In the genomic region with DNA sequence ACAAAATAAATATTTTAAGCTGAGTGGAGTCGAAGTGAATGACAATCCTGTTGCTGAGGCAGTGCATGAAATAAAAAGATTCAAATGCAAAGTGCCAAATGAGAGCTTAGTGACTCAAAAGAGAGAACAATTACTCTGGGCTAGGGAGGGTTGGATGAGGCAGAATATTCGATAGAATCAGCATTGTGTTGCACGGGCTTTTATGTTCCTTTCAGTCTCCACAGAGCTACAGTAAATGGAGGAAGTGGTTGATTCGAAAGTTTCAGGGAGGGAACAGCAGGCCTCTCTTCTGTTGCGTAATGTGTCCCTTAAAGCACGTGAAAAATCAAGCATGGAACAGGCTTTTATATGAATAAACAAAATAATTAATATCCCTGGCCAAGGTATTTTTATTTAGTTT, we compare ENCODE assay signal across 8 cellular contexts.
A peak's percentile ranks its signal among the peaks of the same experiment; 100 is the strongest.
DNase-seq lines count a peak whose midpoint lies in the region; ATAC-seq and TF ChIP-seq lines count a peak whose summit lies in the region.
"Had no signal": no experiment of that assay in that cellular context is flagged by ENCODE, and none has a peak within 500 bp of the region (broad histone marks: within the 10 kb centered on the region; RNA-seq: fewer than 3 reads in every experiment).

No MANE protein-coding gene starts in this region.

- 50% methylated on average over 6 of the region's 6 CpGs for WGBS in esophagus muscularis mucosa
- WGBS in psoas muscle, 3 donors = 55 to 65% (median 58%) methylated on average over 6 of the region's 6 CpGs

- no peak for TF ChIP-seq EP300 in esophagus muscularis mucosa (IDR thresholded peaks at IDR 0.05)

- DNase-seq in esophagus muscularis mucosa (ENCODE audit: extremely low spot score) (peak; percentile 47), breast epithelium (ENCODE audit: low spot score in 2 of 2) (no peak), amniotic stem cell (lab: John Stamatoyannopoulos, UW) (no peak), psoas muscle (no peak)
- DNase-seq: NCI-H524 had no signal

- H3K36me3 ChIP-seq in esophagus muscularis mucosa (no peaks in the 10 kb centered on the region), breast epithelium (no peaks in the 10 kb centered on the region), psoas muscle (ENCODE audit: insufficient read depth in 1 of 2, low read depth in 1 of 2) (no peaks in the 10 kb centered on the region)

- no peaks in the 10 kb centered on the region for H3K27me3 ChIP-seq in esophagus muscularis mucosa
- no peaks in the 10 kb centered on the region for H3K27me3 ChIP-seq in breast epithelium
- peaks cover 0 to 2% (median 0%) of the 10 kb centered on the region in 3 donors for H3K27me3 ChIP-seq in psoas muscle (ENCODE audit: insufficient read depth in 3 of 3, low read length in 2 of 3)

- TF ChIP-seq POLR2A in esophagus muscularis mucosa (IDR thresholded peaks at IDR 0.05; ENCODE audit: low read depth) (no peak), breast epithelium (IDR thresholded peaks at IDR 0.05) (no peak)

- intact Hi-C loops in esophagus muscularis mucosa (cut with DNase I) (no loop called here), breast epithelium (cut with DNase I; ENCODE audit: low total_unique reads) (no loop called here), psoas muscle (cut with DNase I) (no loop called here)

- ATAC-seq in GM18873 (IDR thresholded peaks at IDR 0.05; ENCODE audit: low FRiP score, unreplicated experiment) = peak; percentile 97
- ATAC-seq in GM21786 (IDR thresholded peaks at IDR 0.05; ENCODE audit: unreplicated experiment) = peak; percentile 98
- peak; percentile 98 for ATAC-seq in HG03521 (IDR thresholded peaks at IDR 0.05; ENCODE audit: unreplicated experiment)
- no peak for ATAC-seq in psoas muscle

- peaks cover 0 to 18% (median 7%) of the 10 kb centered on the region in 4 donors for H3K4me1 ChIP-seq in esophagus muscularis mucosa
- H3K4me1 ChIP-seq in breast epithelium = no peaks in the 10 kb centered on the region
- H3K4me1 ChIP-seq in psoas muscle = no peaks in the 10 kb centered on the region

- H3K4me3 ChIP-seq in esophagus muscularis mucosa = no peak overlapping the region
- H3K4me3 ChIP-seq in breast epithelium = no peak overlapping the region
- H3K4me3 ChIP-seq in psoas muscle = no peak overlapping the region

- H3K9me3 ChIP-seq in esophagus muscularis mucosa = no peaks in the 10 kb centered on the region
- no peaks in the 10 kb centered on the region for H3K9me3 ChIP-seq in breast epithelium
- no peaks in the 10 kb centered on the region for H3K9me3 ChIP-seq in psoas muscle

- H3K27ac ChIP-seq in esophagus muscularis mucosa (replicated peaks in 1 of 4) = no peak overlapping the region
- no peak overlapping the region for H3K27ac ChIP-seq in breast epithelium
- no peak overlapping the region for H3K27ac ChIP-seq in psoas muscle

- TF ChIP-seq CTCF in esophagus muscularis mucosa (IDR thresholded peaks at IDR 0.05) (no peak), breast epithelium (IDR thresholded peaks at IDR 0.05) (no peak), psoas muscle (IDR thresholded peaks at IDR 0.05) (no peak)

Comparison
In these comparisons a context has a peak if more than half of its experiments do, and no peak if none do; other contexts are left out.
1. ATAC-seq: peak in GM18873 (single experiment), GM21786 (single experiment) and HG03521 (single experiment); none in psoas muscle (0 of 4).